ENCODE assay signal across 25 cellular contexts in genomic region chr14:26554069-26554772, GRCh38. TPM values are rescaled to one million over a fixed set of nuclear protein-coding genes. Genes with fewer than 3 reads are reported as not detected.
"Had no signal": no experiment of that assay in that cellular context is flagged by ENCODE, and none has a peak within 500 bp of the region (broad histone marks: within the 10 kb centered on the region; RNA-seq: fewer than 3 reads in every experiment).

No MANE protein-coding gene starts in this region.

- H3K27ac ChIP-seq: RWPE1, SJCRH30 had no signal

- H3K9me3 ChIP-seq: SJCRH30 had no signal

- H3K27me3 ChIP-seq: SJCRH30 had no signal

- H3K4me3 ChIP-seq: SJCRH30 had no signal

- H3K4me1 ChIP-seq: SJCRH30 had no signal

- ATAC-seq: Panc1, PC-3, SK-N-SH treated with all-trans-retinoic acid at 6 μM for 48 hours had no signal

- H3K36me3 ChIP-seq: SJCRH30 had no signal

- DNase-seq: KBM-7, MV-4-11, NCI-H1092, NCI-H1105 treated with DMSO at 0.1 percent for 48 hours, NCI-H1436, NCI-H187, NCI-H2029, NCI-H2081 treated with DMSO at 0.1 percent for 48 hours, NCI-H2171, NCI-H226, NCI-H446, NCI-H510A, NCI-H524 treated with DMSO at 0.1 percent for 48 hours, NCI-H69, NCI-H774, PC-3, SHP77 treated with DMSO at 0.1 percent for 48 hours, SJCRH30, T-helper 1 cell had no signal

RNA-seq across cellular contexts. Expression of gene NOVA1, which starts 43.6 kb away (rescaled TPM):
- total RNA-seq: HT1080, MCF 10A, OCI-LY7 had no signal
